In genomic region chr2:95991351-95992094, GRCh38 we compare ENCODE assay signal across 8 cellular contexts. TPM values are rescaled to one million over a fixed set of nuclear protein-coding genes. Genes with fewer than 3 reads are reported as not detected.
DNase-seq lines count a peak whose midpoint lies in the region; ATAC-seq and TF ChIP-seq lines count a peak whose summit lies in the region.
"Not testable (repeated sequence)": the region's sequence is repeated elsewhere in the genome, so short reads cannot be mapped to it uniquely, and the experiment has no call there.

ANKRD36C (minus strand) TSS chr2:95991824; CDS start chr2:95991708, 116 bp downstream.

- not testable (repeated sequence) for H3K27me3 ChIP-seq in CD8-positive, alpha-beta memory T cell (ENCODE audit: insufficient read depth, low read length, poor library complexity, severe bottlenecking)

- H3K4me3 Mint-ChIP-seq in CD8-positive, alpha-beta memory T cell: peak within 1 kb of the TSS; percentile 93 to 98 (median 95)
- H3K4me3 Mint-ChIP-seq in mesothelial cell of epicardium: peak within 1 kb of the TSS; percentile 95

- not testable (repeated sequence) for H3K36me3 ChIP-seq in CD8-positive, alpha-beta memory T cell (ENCODE audit: insufficient read depth, low read length)

- not testable (repeated sequence) for H3K4me1 Mint-ChIP-seq in CD8-positive, alpha-beta memory T cell; mesothelial cell of epicardium

- peak within 1 kb of the TSS; percentile 89 to 99 (median 96) for H3K27ac Mint-ChIP-seq in CD8-positive, alpha-beta memory T cell
- H3K27ac Mint-ChIP-seq in activated naive CD4-positive, alpha-beta T cell treated with anti-CD3 and anti-CD28 coated beads, Interleukin-2, amount 50 U/mL, for 72 hours: peak within 1 kb of the TSS; percentile 92 to 98
- H3K27ac Mint-ChIP-seq in mesothelial cell of epicardium: peak within 1 kb of the TSS; percentile 98

- H3K27me3 Mint-ChIP-seq in CD8-positive, alpha-beta memory T cell: peaks cover 5 to 21% of the 10 kb centered on the region in 2 donors
- peaks cover 23% of the 10 kb centered on the region for H3K27me3 Mint-ChIP-seq in mesothelial cell of epicardium (ENCODE audit: low read depth)

- ATAC-seq in GM19467 (IDR thresholded peaks at IDR 0.05; ENCODE audit: unreplicated experiment) (peak; percentile 89), HG03139 (IDR thresholded peaks at IDR 0.05; ENCODE audit: unreplicated experiment) (peak; percentile 82)
- peak; percentile 97 to 98 for ATAC-seq in activated naive CD4-positive, alpha-beta T cell treated with anti-CD3 and anti-CD28 coated beads, Interleukin-2, amount 50 U/mL, for 72 hours

- H3K9me3 ChIP-seq in CD8-positive, alpha-beta memory T cell (ENCODE audit: low read length): not testable (repeated sequence)

- not testable (repeated sequence) for H3K9me3 Mint-ChIP-seq in CD8-positive, alpha-beta memory T cell; activated naive CD4-positive, alpha-beta T cell treated with anti-CD3 and anti-CD28 coated beads, Interleukin-2, amount 50 U/mL, for 72 hours; mesothelial cell of epicardium

- DNase-seq in CD8-positive, alpha-beta memory T cell: peak in 4 of 5 donors; percentile 14 to 58 (median 54)
- DNase-seq in RPMI8226 (peak; percentile 43), fibroblast of mammary gland (ENCODE audit: low read depth) (peak; percentile 25), mesothelial cell of epicardium (ENCODE audit: low spot score in 2 of 2, unreplicated experiment in 2 of 2) (peak in 1 of 2 experiments; percentile 46)
- peak in 1 of 2 donors; percentile 41 for DNase-seq in activated naive CD4-positive, alpha-beta T cell treated with anti-CD3 and anti-CD28 coated beads, Interleukin-2, amount 50 U/mL, for 72 hours (ENCODE audit: low spot score in 2 of 2)
- peak; percentile 14 for DNase-seq in stimulated activated CD8-positive, alpha-beta memory T cell treated with anti-CD3 and anti-CD28 coated beads, Interleukin-12 subunit alpha, Interleukin-12 subunit beta, amount 100 ng/mL, for 4 hours (ENCODE audit: low read depth)

- H3K27ac ChIP-seq in CD8-positive, alpha-beta memory T cell (ENCODE audit: low read depth, low read length): peak within 1 kb of the TSS; percentile 83

- H3K4me1 ChIP-seq in CD8-positive, alpha-beta memory T cell (ENCODE audit: insufficient read depth, low read length): not testable (repeated sequence)

- H3K36me3 Mint-ChIP-seq in CD8-positive, alpha-beta memory T cell: peaks cover 0 to 11% (median 0%) of the 10 kb centered on the region in 3 donors
- not testable (repeated sequence) for H3K36me3 Mint-ChIP-seq in activated naive CD4-positive, alpha-beta T cell treated with anti-CD3 and anti-CD28 coated beads, Interleukin-2, amount 50 U/mL, for 72 hours; mesothelial cell of epicardium

- POLR2A ChIA-PET in CD8-positive, alpha-beta memory T cell (lab: Charles Lee): interaction anchor here (0.6 to 1.0 kb wide), 3 partner anchors 173 to 344 kb away, joined by 3 to 6 read pairs (median 5); no protein-coding TSS in a partner anchor

- not testable (repeated sequence) for TF ChIP-seq CTCF in fibroblast of mammary gland (conservative IDR thresholded peaks at IDR 0.05; ENCODE audit: control insufficient read depth, insufficient read depth, low read depth, low read length); mesothelial cell of epicardium (IDR thresholded peaks at IDR 0.05; ENCODE audit: unreplicated experiment)

- CTCF ChIA-PET in CD8-positive, alpha-beta memory T cell (lab: Charles Lee): interaction anchor here (1.6 to 2.9 kb wide), 3 partner anchors 17 to 147 kb away, joined by 8 to 17 read pairs (median 11); partner anchors contain the start of genes ADRA2B and ASTL

- H3K4me3 ChIP-seq in CD8-positive, alpha-beta memory T cell (ENCODE audit: low read length): peak within 1 kb of the TSS; percentile 80
- peak within 1 kb of the TSS; percentile 82 for H3K4me3 ChIP-seq in fibroblast of mammary gland (ENCODE audit: control insufficient read depth, low read depth, low read length)

RNA-seq across cellular contexts. Expression of gene ANKRD36C, which starts in this region (rescaled TPM):
- 10 to 100 TPM; 26.6 to 29.8 TPM for total RNA-seq in CD8-positive, alpha-beta memory T cell
- 22.7 TPM for polyA plus RNA-seq in CD8-positive, alpha-beta memory T cell
- 10 to 100 TPM; 45.6 to 71.9 TPM for total RNA-seq in activated naive CD4-positive, alpha-beta T cell treated with anti-CD3 and anti-CD28 coated beads, Interleukin-2, amount 50 U/mL, for 72 hours
- 61.0 to 69.4 TPM (median 62.5 TPM) in 3 replicates for total RNA-seq in mesothelial cell of epicardium
